2 cellular contexts compared by ENCODE assay signal in genomic region chr19:6087074-6087506, GRCh38.
TF ChIP-seq lines count a peak whose summit lies in the region.

No MANE protein-coding gene starts in this region.

TF ChIP-seq in GM12878, 131 proteins besides CTCF, POLR2A, EP300 and RAD21 (continues in another document):
- TF ChIP-seq PAX5 (IDR thresholded peaks at IDR 0.05; ENCODE audit: borderline replicate concordance, low read depth, low read length) (no peak), KDM1A (IDR thresholded peaks at IDR 0.05; ENCODE audit: borderline replicate concordance) (no peak), TCF12 (IDR thresholded peaks at IDR 0.05; ENCODE audit: low read depth, low read length) (peak; percentile 59; the same call in 1 of the 2 replicates), RB1 (IDR thresholded peaks at IDR 0.05; ENCODE audit: borderline replicate concordance) (no peak), TCF3 (IDR thresholded peaks at IDR 0.05; ENCODE audit: borderline replicate concordance, insufficient read depth, low read depth, low read length) (0 out of 2 replicates have a peak, but pooled peaks have one; percentile 33), PAX8 (IDR thresholded peaks at IDR 0.05) (no peak), IRF4 (IDR thresholded peaks at IDR 0.05; ENCODE audit: low read depth, low read length) (no peak), PKNOX1 (IDR thresholded peaks at IDR 0.05) (peak; percentile 90), SREBF1 (IDR thresholded peaks at IDR 0.05; ENCODE audit: low read length) (no peak), ZBED1 (IDR thresholded peaks at IDR 0.05; ENCODE audit: borderline replicate concordance) (0 out of 2 replicates have a peak, but pooled peaks have one; percentile 38), E4F1 (IDR thresholded peaks at IDR 0.05; ENCODE audit: borderline replicate concordance, partially characterized antibody) (no peak), RBBP5 (conservative IDR thresholded peaks at IDR 0.05) (no peak), ZNF687 (IDR thresholded peaks at IDR 0.05) (0 out of 2 replicates have a peak, but pooled peaks have one; percentile 42), SMAD1 (IDR thresholded peaks at IDR 0.05; ENCODE audit: low read depth, partially characterized antibody) (no peak), IKZF1 (conservative IDR thresholded peaks at IDR 0.05) (no peak), MLLT1 (IDR thresholded peaks at IDR 0.05) (no peak)

TF ChIP-seq in HEK293T, 16 proteins besides CTCF, POLR2A, EP300 and RAD21 (continued from another document):
- no peak; the same call in 1 of the 2 replicates for TF ChIP-seq PKNOX1 (IDR thresholded peaks at IDR 0.05)
- no peak for TF ChIP-seq SUZ12 (IDR thresholded peaks at IDR 0.05)
- TF ChIP-seq HDGF (IDR thresholded peaks at IDR 0.05; ENCODE audit: borderline replicate concordance) = no peak
- TF ChIP-seq BHLHE40 (IDR thresholded peaks at IDR 0.05; ENCODE audit: borderline replicate concordance) = no peak
- TF ChIP-seq L3MBTL2 (conservative IDR thresholded peaks at IDR 0.05) = no peak
- TF ChIP-seq SP1 (IDR thresholded peaks at IDR 0.05) = no peak
- no peak for TF ChIP-seq LEF1 (IDR thresholded peaks at IDR 0.05; ENCODE audit: borderline replicate concordance)
- TF ChIP-seq NFRKB (IDR thresholded peaks at IDR 0.05) = no peak
TF ChIP-seq in HEK293T: peak in this region for 0.
